In the genomic region with DNA sequence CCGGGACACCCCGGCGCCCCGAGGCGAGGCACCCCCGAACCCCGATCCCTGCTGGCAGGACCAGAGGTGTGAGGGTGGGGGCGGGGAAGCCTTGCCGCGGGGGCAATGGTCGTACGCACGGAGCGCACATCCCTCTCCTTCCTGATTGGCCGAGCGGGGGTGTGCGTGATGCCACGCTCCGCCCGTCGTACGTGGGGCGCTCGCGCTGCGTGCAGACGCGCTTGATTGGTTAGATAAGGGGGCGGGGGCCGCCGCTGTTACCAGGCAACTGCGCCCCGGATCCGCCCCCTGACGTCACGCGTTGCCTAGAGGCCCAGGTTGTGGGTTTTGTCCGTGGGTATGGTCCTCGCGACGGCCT, we compare ENCODE assay signal across 8 cellular contexts. TPM values are rescaled to one million over a fixed set of nuclear protein-coding genes. Genes with fewer than 3 reads are reported as not detected.
A peak's percentile ranks its signal among the peaks of the same experiment; 100 is the strongest.
DNase-seq lines count a peak whose midpoint lies in the region; ATAC-seq and TF ChIP-seq lines count a peak whose summit lies in the region.
"Not testable (repeated sequence)": the region's sequence is repeated elsewhere in the genome, so short reads cannot be mapped to it uniquely, and the experiment has no call there.

No MANE protein-coding gene starts in this region.

- TF ChIP-seq CTCF in AG04450 (IDR thresholded peaks at IDR 0.05; ENCODE audit: low read depth, low read length); esophagus muscularis mucosa (IDR thresholded peaks at IDR 0.05): not testable (repeated sequence)

- POLR2A ChIA-PET in AG04450 (lab: Yijun Ruan, JAX), result not testable (repeated sequence)

- H3K9me3 ChIP-seq in AG04450 (ENCODE audit: control insufficient read depth, insufficient read depth, low read length); esophagus muscularis mucosa: not testable (repeated sequence)

- not testable (repeated sequence) for H3K4me1 ChIP-seq in esophagus muscularis mucosa

- not testable (repeated sequence) for H3K4me1 Mint-ChIP-seq in activated T-helper 17 cell treated with anti-CD3 and anti-CD28 coated beads, Interleukin-2, amount 50 U/mL, for 72 hours; naive B cell

- not testable (repeated sequence) for H3K27ac Mint-ChIP-seq in activated T-helper 17 cell treated with anti-CD3 and anti-CD28 coated beads, Interleukin-2, amount 50 U/mL, for 72 hours; naive B cell

- TF ChIP-seq EP300 in esophagus muscularis mucosa (IDR thresholded peaks at IDR 0.05), result not testable (repeated sequence)

- DNase-seq in AG04450 (ENCODE audit: low read depth, low spot score); esophagus muscularis mucosa (ENCODE audit: extremely low spot score): not testable (repeated sequence)
- DNase-seq in naive B cell, result peak; percentile 94
- DNase-seq in stimulated activated CD4-positive, alpha-beta T cell treated with anti-CD3 and anti-CD28 coated beads, TNF-alpha, amount 100 ng/mL, for 4 hours (ENCODE audit: low read depth in 3 of 3), result peak; percentile 76 to 84 (median 80)

- H3K27ac ChIP-seq in AG04450 (ENCODE audit: low read depth, low read length) (peak overlapping the region; percentile 31), esophagus muscularis mucosa (replicated peaks in 1 of 4) (peak overlapping the region; percentile 92 to 97 (median 94))

- not testable (repeated sequence) for H3K36me3 ChIP-seq in esophagus muscularis mucosa

- not testable (repeated sequence) for H3K9me3 Mint-ChIP-seq in activated T-helper 17 cell treated with anti-CD3 and anti-CD28 coated beads, Interleukin-2, amount 50 U/mL, for 72 hours; naive B cell

- intact Hi-C loops in esophagus muscularis mucosa (cut with DNase I), result not testable (repeated sequence)

- not testable (repeated sequence) for TF ChIP-seq POLR2A in esophagus muscularis mucosa (IDR thresholded peaks at IDR 0.05; ENCODE audit: low read depth)

- H3K27me3 Mint-ChIP-seq in activated T-helper 17 cell treated with anti-CD3 and anti-CD28 coated beads, Interleukin-2, amount 50 U/mL, for 72 hours; naive B cell: not testable (repeated sequence)

- H3K4me3 ChIP-seq in AG04450 (ENCODE audit: low read depth, low read length) (peak overlapping the region; percentile 46; the same call in 1 of the 2 replicates), esophagus muscularis mucosa (peak overlapping the region; percentile 55 to 94 (median 70))

- H3K36me3 Mint-ChIP-seq in activated T-helper 17 cell treated with anti-CD3 and anti-CD28 coated beads, Interleukin-2, amount 50 U/mL, for 72 hours (ENCODE audit: low read depth); naive B cell: not testable (repeated sequence)

- ATAC-seq in GM19438 (IDR thresholded peaks at IDR 0.05; ENCODE audit: low read depth, unreplicated experiment), result peak; percentile 96
- ATAC-seq in HG03066 (IDR thresholded peaks at IDR 0.05; ENCODE audit: low read depth, unreplicated experiment), result peak; percentile 94
- peak; percentile 95 for ATAC-seq in SK-N-SH treated with all-trans-retinoic acid at 6 μM for 48 hours
- peak; percentile 98 for ATAC-seq in activated T-helper 17 cell treated with anti-CD3 and anti-CD28 coated beads, Interleukin-2, amount 50 U/mL, for 72 hours (replicated peaks)
- ATAC-seq in naive B cell (ENCODE audit: low read depth in 2 of 2), result peak; percentile 92 to 95

- H3K4me3 Mint-ChIP-seq in activated T-helper 17 cell treated with anti-CD3 and anti-CD28 coated beads, Interleukin-2, amount 50 U/mL, for 72 hours, result not testable (repeated sequence)
- peak overlapping the region in 1 of 8 donors; percentile 33 for H3K4me3 Mint-ChIP-seq in naive B cell

- no CpG with 5 or more reads among the region's 41 CpGs for WGBS in esophagus muscularis mucosa

- H3K27me3 ChIP-seq in AG04450 (ENCODE audit: control insufficient read depth, insufficient read depth, low read length); esophagus muscularis mucosa: not testable (repeated sequence)

- CTCF ChIA-PET in AG04450 (lab: Charles Lee), result not testable (repeated sequence)

RNA-seq across cellular contexts. Expression of a gene that starts 0.5 kb away (rescaled TPM):
- polyA plus RNA-seq in AG04450 (2011; rRNA removed) (22.0 and 23.6 TPM in 2 replicates), naive B cell (ENCODE audit: low read depth in 6 of 6) (100 to 1,000 TPM in 1 of 6 donors, 10 to 100 TPM in 5; 50.5 to 109 (median 65.6) TPM)
- polyA minus RNA-seq in AG04450 (2011; rRNA and poly(A)+ RNA removed), result 19.2 and 28.8 TPM in 2 replicates
- 10 to 100 TPM; 19.3 TPM for total RNA-seq in activated T-helper 17 cell treated with anti-CD3 and anti-CD28 coated beads, Interleukin-2, amount 50 U/mL, for 72 hours
- 10 to 100 TPM; 60.3 to 80.7 (median 76.7) TPM for total RNA-seq in esophagus muscularis mucosa

RNA-seq across cellular contexts. Expression of a gene that starts 19.3 kb away (rescaled TPM):
- 56.1 and 59.1 TPM in 2 replicates for polyA plus RNA-seq in AG04450 (2011; rRNA removed)
- 28.7 and 32.9 TPM in 2 replicates for polyA minus RNA-seq in AG04450 (2011; rRNA and poly(A)+ RNA removed)
- 10 to 100 TPM; 45.3 to 77.6 TPM for total RNA-seq in activated T-helper 17 cell treated with anti-CD3 and anti-CD28 coated beads, Interleukin-2, amount 50 U/mL, for 72 hours
- total RNA-seq in esophagus muscularis mucosa, result 10 to 100 TPM; 48.6 to 66.2 (median 53.6) TPM
- 10 to 100 TPM; 22.7 to 45.9 (median 31.0) TPM for polyA plus RNA-seq in naive B cell (ENCODE audit: low read depth in 6 of 6)
